In genomic region chr14:22159968-22160367, GRCh38 we compare ENCODE assay signal across 23 cellular contexts.
DNase-seq lines count a peak whose midpoint lies in the region; ATAC-seq and TF ChIP-seq lines count a peak whose summit lies in the region.
"Had no signal": no experiment of that assay in that cellular context is flagged by ENCODE, and none has a peak within 500 bp of the region (broad histone marks: within the 10 kb centered on the region; RNA-seq: fewer than 3 reads in every experiment).

No MANE protein-coding gene starts in this region.

- H3K4me3 Mint-ChIP-seq in stimulated activated naive CD8-positive, alpha-beta T cell treated with anti-CD3 and anti-CD28 coated beads, Interleukin-15, amount 100 ng/mL, for 72 hours = no peak overlapping the region
- H3K4me3 Mint-ChIP-seq: dendritic cell treated with granulocyte-macrophage colony-stimulating factor and Interleukin-4, amounts not matched to agents 40 ng/mL and 50 ng/mL, for 4 days; type B pancreatic cell had no signal

- no peak overlapping the region for H3K4me3 ChIP-seq in epithelial cell of esophagus (ENCODE audit: low read length)
- H3K4me3 ChIP-seq in WERI-Rb-1 (ENCODE audit: low read depth, low read length) = no peak overlapping the region
- H3K4me3 ChIP-seq: ascending aorta, sigmoid colon had no signal

- peaks cover 10% of the 10 kb centered on the region for H3K4me1 Mint-ChIP-seq in stimulated activated naive CD8-positive, alpha-beta T cell treated with anti-CD3 and anti-CD28 coated beads, Interleukin-15, amount 100 ng/mL, for 72 hours

- DNase-seq in stimulated activated naive CD8-positive, alpha-beta T cell treated with anti-CD3 and anti-CD28 coated beads, Interleukin-15, Interleukin-2, amounts not matched to agents 100 U/mL and 50 U/mL, for 24 hours = no peak
- no peak for DNase-seq in stimulated activated naive CD8-positive, alpha-beta T cell treated with anti-CD3 and anti-CD28 coated beads, Interleukin-15, amount 100 ng/mL, for 72 hours
- peak; percentile 44 for DNase-seq in NAMALWA (ENCODE audit: low spot score)
- peak; percentile 64 for DNase-seq in epithelial cell of esophagus (ENCODE audit: low read depth)
- no peak for DNase-seq in WERI-Rb-1
- DNase-seq in NK-92 (lab: John Stamatoyannopoulos, UW; ENCODE audit: unreplicated experiment) = no peak
- DNase-seq: activated T-cell treated with anti-CD3 and anti-CD28 coated beads, Interleukin-2, amount 50 U/mL, for 4 hours; caudate nucleus; DMS153; NCI-H1092; NCI-H2029; NCI-H2227 treated with DMSO at 0.1 percent for 48 hours; NCI-H774; OCI-M1; Right ventricle myocardium superior; sigmoid colon; stimulated activated CD8-positive, alpha-beta memory T cell treated with anti-CD3 and anti-CD28 coated beads, Interleukin-4, amount 100 ng/mL, for 48 hours had no signal

- H3K27me3 Mint-ChIP-seq in stimulated activated naive CD8-positive, alpha-beta T cell treated with anti-CD3 and anti-CD28 coated beads, Interleukin-15, amount 100 ng/mL, for 72 hours = no peaks in the 10 kb centered on the region
- H3K27me3 Mint-ChIP-seq: dendritic cell treated with granulocyte-macrophage colony-stimulating factor and Interleukin-4, amounts not matched to agents 40 ng/mL and 50 ng/mL, for 4 days had no signal

- H3K27ac ChIP-seq in WERI-Rb-1 = no peak overlapping the region
- H3K27ac ChIP-seq: ascending aorta, sigmoid colon had no signal

- H3K9me3 ChIP-seq in WERI-Rb-1 (ENCODE audit: severe bottlenecking) = no peaks in the 10 kb centered on the region
- H3K9me3 ChIP-seq: ascending aorta, sigmoid colon had no signal

- ATAC-seq in stimulated activated naive CD8-positive, alpha-beta T cell treated with anti-CD3 and anti-CD28 coated beads, Interleukin-15, Interleukin-2, amounts not matched to agents 100 U/mL and 50 U/mL, for 24 hours = peak; percentile 49
- no peak for ATAC-seq in stimulated activated naive CD8-positive, alpha-beta T cell treated with anti-CD3 and anti-CD28 coated beads, Interleukin-15, amount 100 ng/mL, for 72 hours
- no peak for ATAC-seq in HG02610 (IDR thresholded peaks at IDR 0.05; ENCODE audit: unreplicated experiment)

- no peak for TF ChIP-seq CTCF in epithelial cell of esophagus (IDR thresholded peaks at IDR 0.05; ENCODE audit: insufficient read depth, low read depth, low read length, missing control alignments)
- no peak for TF ChIP-seq CTCF in WERI-Rb-1 (IDR thresholded peaks at IDR 0.05; ENCODE audit: low read depth, low read length)

- H3K36me3 ChIP-seq in WERI-Rb-1 = no peaks in the 10 kb centered on the region
- H3K36me3 ChIP-seq: ascending aorta, sigmoid colon had no signal

- no peak overlapping the region for H3K27ac Mint-ChIP-seq in stimulated activated naive CD8-positive, alpha-beta T cell treated with anti-CD3 and anti-CD28 coated beads, Interleukin-15, amount 100 ng/mL, for 72 hours
- H3K27ac Mint-ChIP-seq: activated naive CD4-positive, alpha-beta T cell treated with anti-CD3 and anti-CD28 coated beads, Interleukin-2, amount 50 U/mL, for 72 hours; dendritic cell treated with granulocyte-macrophage colony-stimulating factor and Interleukin-4, amounts not matched to agents 40 ng/mL and 50 ng/mL, for 4 days; progenitor cell of endocrine pancreas; type B pancreatic cell had no signal

- H3K9me3 Mint-ChIP-seq in stimulated activated naive CD8-positive, alpha-beta T cell treated with anti-CD3 and anti-CD28 coated beads, Interleukin-15, amount 100 ng/mL, for 72 hours = no peaks in the 10 kb centered on the region
- H3K9me3 Mint-ChIP-seq: activated naive CD4-positive, alpha-beta T cell treated with anti-CD3 and anti-CD28 coated beads, Interleukin-2, amount 50 U/mL, for 72 hours; activated T-cell treated with anti-CD3 and anti-CD28 coated beads, Interleukin-2, amount 50 U/mL, for 4 hours; dendritic cell treated with granulocyte-macrophage colony-stimulating factor and Interleukin-4, amounts not matched to agents 40 ng/mL and 50 ng/mL, for 4 days; type B pancreatic cell had no signal

- H3K27me3 ChIP-seq in WERI-Rb-1 (ENCODE audit: insufficient read depth, low read depth, severe bottlenecking) = peaks cover 59% of the 10 kb centered on the region
- H3K27me3 ChIP-seq: ascending aorta, sigmoid colon had no signal

Comparison
In these comparisons a context has a peak if more than half of its experiments do, and no peak if none do; other contexts are left out.
1. DNase-seq: peak in NAMALWA (single experiment) and epithelial cell of esophagus (single experiment); none in stimulated activated naive CD8-positive, alpha-beta T cell treated with anti-CD3 and anti-CD28 coated beads, Interleukin-15, Interleukin-2, amounts not matched to agents 100 U/mL and 50 U/mL, for 24 hours (single experiment), stimulated activated naive CD8-positive, alpha-beta T cell treated with anti-CD3 and anti-CD28 coated beads, Interleukin-15, amount 100 ng/mL, for 72 hours (0 of 2), WERI-Rb-1 (single experiment) and NK-92 (single experiment).